1 cellular context compared by ENCODE assay signal in the genomic region with DNA sequence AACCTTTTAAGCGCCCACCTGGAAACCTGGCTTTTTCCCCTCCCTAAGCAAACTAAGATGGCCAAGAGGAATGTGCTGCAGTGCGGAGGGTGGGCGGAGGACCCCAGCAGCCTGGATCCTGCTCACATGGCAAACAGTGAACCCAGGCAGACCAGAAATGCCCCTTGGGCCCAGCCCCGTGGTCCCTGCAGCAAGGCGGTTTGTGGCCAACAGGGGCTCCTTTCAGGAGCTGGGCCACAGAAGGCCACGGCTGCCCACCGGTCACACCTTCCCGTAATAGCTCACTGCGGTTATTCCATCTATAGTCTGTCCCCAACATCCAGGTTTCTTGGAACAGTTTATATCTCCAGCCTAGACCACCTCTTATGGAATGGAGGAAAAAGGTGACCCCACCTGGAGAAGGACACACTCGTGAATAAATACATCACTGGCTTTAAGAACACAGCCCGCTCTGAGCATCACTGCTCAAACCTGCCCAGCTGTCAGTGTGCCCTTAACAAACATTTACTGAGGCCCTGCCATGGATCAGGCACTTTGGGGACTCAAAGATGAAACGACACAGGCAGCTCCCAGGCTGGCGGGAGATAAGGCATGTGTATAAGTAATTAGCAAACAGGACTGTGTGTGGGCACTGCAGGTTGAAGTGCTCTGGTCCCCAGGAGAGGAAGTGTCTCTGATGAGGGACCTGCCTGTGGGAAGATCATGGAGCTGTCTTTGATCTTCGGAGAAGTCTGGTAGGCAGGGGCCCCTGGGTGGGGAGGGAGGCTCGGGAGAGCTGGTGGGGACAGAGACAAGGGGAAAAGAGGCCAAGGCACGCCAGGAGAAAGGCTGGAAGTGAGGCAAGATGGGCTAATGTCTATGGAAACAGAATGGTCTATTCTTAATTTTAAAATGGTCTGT.
TF ChIP-seq lines count a peak whose summit lies in the region.

No MANE protein-coding gene starts in this region.

TF ChIP-seq in HepG2, 621 proteins besides CTCF, POLR2A, EP300 and RAD21 (continued from another document and continues in another):
- TF ChIP-seq LCORL (IDR thresholded peaks at IDR 0.05) (no peak), LCORL (CRISPR knock-in tag; IDR thresholded peaks at IDR 0.05) (peak; percentile 90), ETV6 (CRISPR knock-in tag; conservative IDR thresholded peaks at IDR 0.05) (0 out of 2 replicates have a peak, but pooled peaks have one; percentile 84), SRSF1 (optimal IDR thresholded peaks at IDR 0.05; ENCODE audit: low read depth, low read length) (no peak), SP1 (IDR thresholded peaks at IDR 0.05) (no peak), SP1 (CRISPR knock-in tag; IDR thresholded peaks at IDR 0.05) (peak; percentile 50; the same call in 1 of the 2 replicates), ZNF556 (CRISPR knock-in tag; IDR thresholded peaks at IDR 0.05; ENCODE audit: borderline replicate concordance) (peak; percentile 83), TOPORS (CRISPR knock-in tag; IDR thresholded peaks at IDR 0.05) (peak; percentile 28; the same call in 1 of the 2 replicates), ZNF577 (CRISPR knock-in tag; IDR thresholded peaks at IDR 0.05; ENCODE audit: borderline replicate concordance, low read depth) (no peak), NFRKB (IDR thresholded peaks at IDR 0.05) (no peak), SP4 (CRISPR knock-in tag; IDR thresholded peaks at IDR 0.05) (peak; percentile 48; the same call in 1 of the 2 replicates), ZNF557 (CRISPR knock-in tag; IDR thresholded peaks at IDR 0.05) (peak; percentile 73), CEBPG (CRISPR knock-in tag; IDR thresholded peaks at IDR 0.05) (peak; percentile 71), FLYWCH1 (CRISPR knock-in tag; IDR thresholded peaks at IDR 0.05) (no peak), TP53 (CRISPR knock-in tag; conservative IDR thresholded peaks at IDR 0.05) (peak; percentile 92; the same call in 1 of the 2 replicates), ZNF484 (CRISPR knock-in tag; IDR thresholded peaks at IDR 0.05; ENCODE audit: borderline replicate concordance, low read depth) (no peak), TBX2 (CRISPR knock-in tag; IDR thresholded peaks at IDR 0.05; ENCODE audit: borderline replicate concordance) (peak; percentile 99), ZNF720 (CRISPR knock-in tag; IDR thresholded peaks at IDR 0.05) (0 out of 2 replicates have a peak, but pooled peaks have one; percentile 80), ZNF629 (CRISPR knock-in tag; conservative IDR thresholded peaks at IDR 0.05) (peak; percentile 66), ZNF792 (CRISPR knock-in tag; IDR thresholded peaks at IDR 0.05) (peak; percentile 93), ZNF781 (CRISPR knock-in tag; IDR thresholded peaks at IDR 0.05; ENCODE audit: borderline replicate concordance, not compliant biosample characterization) (peak; percentile 26), ZNF160 (CRISPR knock-in tag; IDR thresholded peaks at IDR 0.05) (0 out of 2 replicates have a peak, but pooled peaks have one; percentile 55)
- TF ChIP-seq, protein P1, sequence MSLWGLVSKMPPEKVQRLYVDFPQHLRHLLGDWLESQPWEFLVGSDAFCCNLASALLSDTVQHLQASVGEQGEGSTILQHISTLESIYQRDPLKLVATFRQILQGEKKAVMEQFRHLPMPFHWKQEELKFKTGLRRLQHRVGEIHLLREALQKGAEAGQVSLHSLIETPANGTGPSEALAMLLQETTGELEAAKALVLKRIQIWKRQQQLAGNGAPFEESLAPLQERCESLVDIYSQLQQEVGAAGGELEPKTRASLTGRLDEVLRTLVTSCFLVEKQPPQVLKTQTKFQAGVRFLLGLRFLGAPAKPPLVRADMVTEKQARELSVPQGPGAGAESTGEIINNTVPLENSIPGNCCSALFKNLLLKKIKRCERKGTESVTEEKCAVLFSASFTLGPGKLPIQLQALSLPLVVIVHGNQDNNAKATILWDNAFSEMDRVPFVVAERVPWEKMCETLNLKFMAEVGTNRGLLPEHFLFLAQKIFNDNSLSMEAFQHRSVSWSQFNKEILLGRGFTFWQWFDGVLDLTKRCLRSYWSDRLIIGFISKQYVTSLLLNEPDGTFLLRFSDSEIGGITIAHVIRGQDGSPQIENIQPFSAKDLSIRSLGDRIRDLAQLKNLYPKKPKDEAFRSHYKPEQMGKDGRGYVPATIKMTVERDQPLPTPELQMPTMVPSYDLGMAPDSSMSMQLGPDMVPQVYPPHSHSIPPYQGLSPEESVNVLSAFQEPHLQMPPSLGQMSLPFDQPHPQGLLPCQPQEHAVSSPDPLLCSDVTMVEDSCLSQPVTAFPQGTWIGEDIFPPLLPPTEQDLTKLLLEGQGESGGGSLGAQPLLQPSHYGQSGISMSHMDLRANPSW (CRISPR knock-in tag; IDR thresholded peaks at IDR 0.05; ENCODE audit: borderline replicate concordance), result 0 out of 2 replicates have a peak, but pooled peaks have one; percentile 47
- TF ChIP-seq, protein P2, sequence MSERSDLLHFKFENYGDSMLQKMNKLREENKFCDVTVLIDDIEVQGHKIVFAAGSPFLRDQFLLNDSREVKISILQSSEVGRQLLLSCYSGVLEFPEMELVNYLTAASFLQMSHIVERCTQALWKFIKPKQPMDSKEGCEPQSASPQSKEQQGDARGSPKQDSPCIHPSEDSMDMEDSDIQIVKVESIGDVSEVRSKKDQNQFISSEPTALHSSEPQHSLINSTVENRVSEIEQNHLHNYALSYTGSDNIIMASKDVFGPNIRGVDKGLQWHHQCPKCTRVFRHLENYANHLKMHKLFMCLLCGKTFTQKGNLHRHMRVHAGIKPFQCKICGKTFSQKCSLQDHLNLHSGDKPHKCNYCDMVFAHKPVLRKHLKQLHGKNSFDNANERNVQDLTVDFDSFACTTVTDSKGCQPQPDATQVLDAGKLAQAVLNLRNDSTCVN (CRISPR knock-in tag; IDR thresholded peaks at IDR 0.05; ENCODE audit: borderline replicate concordance), result peak; percentile 16; the same call in 1 of the 2 replicates
- TF ChIP-seq, protein P3, sequence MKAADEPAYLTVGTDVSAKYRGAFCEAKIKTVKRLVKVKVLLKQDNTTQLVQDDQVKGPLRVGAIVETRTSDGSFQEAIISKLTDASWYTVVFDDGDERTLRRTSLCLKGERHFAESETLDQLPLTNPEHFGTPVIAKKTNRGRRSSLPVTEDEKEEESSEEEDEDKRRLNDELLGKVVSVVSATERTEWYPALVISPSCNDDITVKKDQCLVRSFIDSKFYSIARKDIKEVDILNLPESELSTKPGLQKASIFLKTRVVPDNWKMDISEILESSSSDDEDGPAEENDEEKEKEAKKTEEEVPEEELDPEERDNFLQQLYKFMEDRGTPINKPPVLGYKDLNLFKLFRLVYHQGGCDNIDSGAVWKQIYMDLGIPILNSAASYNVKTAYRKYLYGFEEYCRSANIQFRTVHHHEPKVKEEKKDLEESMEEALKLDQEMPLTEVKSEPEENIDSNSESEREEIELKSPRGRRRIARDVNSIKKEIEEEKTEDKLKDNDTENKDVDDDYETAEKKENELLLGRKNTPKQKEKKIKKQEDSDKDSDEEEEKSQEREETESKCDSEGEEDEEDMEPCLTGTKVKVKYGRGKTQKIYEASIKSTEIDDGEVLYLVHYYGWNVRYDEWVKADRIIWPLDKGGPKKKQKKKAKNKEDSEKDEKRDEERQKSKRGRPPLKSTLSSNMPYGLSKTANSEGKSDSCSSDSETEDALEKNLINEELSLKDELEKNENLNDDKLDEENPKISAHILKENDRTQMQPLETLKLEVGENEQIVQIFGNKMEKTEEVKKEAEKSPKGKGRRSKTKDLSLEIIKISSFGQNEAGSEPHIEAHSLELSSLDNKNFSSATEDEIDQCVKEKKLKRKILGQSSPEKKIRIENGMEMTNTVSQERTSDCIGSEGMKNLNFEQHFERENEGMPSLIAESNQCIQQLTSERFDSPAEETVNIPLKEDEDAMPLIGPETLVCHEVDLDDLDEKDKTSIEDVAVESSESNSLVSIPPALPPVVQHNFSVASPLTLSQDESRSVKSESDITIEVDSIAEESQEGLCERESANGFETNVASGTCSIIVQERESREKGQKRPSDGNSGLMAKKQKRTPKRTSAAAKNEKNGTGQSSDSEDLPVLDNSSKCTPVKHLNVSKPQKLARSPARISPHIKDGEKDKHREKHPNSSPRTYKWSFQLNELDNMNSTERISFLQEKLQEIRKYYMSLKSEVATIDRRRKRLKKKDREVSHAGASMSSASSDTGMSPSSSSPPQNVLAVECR (CRISPR knock-in tag; IDR thresholded peaks at IDR 0.05; ENCODE audit: borderline replicate concordance), result peak; percentile 68; the same call in 1 of the 2 replicates
- TF ChIP-seq, protein P4, sequence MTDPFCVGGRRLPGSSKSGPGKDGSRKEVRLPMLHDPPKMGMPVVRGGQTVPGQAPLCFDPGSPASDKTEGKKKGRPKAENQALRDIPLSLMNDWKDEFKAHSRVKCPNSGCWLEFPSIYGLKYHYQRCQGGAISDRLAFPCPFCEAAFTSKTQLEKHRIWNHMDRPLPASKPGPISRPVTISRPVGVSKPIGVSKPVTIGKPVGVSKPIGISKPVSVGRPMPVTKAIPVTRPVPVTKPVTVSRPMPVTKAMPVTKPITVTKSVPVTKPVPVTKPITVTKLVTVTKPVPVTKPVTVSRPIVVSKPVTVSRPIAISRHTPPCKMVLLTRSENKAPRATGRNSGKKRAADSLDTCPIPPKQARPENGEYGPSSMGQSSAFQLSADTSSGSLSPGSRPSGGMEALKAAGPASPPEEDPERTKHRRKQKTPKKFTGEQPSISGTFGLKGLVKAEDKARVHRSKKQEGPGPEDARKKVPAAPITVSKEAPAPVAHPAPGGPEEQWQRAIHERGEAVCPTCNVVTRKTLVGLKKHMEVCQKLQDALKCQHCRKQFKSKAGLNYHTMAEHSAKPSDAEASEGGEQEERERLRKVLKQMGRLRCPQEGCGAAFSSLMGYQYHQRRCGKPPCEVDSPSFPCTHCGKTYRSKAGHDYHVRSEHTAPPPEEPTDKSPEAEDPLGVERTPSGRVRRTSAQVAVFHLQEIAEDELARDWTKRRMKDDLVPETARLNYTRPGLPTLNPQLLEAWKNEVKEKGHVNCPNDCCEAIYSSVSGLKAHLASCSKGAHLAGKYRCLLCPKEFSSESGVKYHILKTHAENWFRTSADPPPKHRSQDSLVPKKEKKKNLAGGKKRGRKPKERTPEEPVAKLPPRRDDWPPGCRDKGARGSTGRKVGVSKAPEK (CRISPR knock-in tag; IDR thresholded peaks at IDR 0.05; ENCODE audit: borderline replicate concordance), result peak; percentile 95
- TF ChIP-seq, protein P5, sequence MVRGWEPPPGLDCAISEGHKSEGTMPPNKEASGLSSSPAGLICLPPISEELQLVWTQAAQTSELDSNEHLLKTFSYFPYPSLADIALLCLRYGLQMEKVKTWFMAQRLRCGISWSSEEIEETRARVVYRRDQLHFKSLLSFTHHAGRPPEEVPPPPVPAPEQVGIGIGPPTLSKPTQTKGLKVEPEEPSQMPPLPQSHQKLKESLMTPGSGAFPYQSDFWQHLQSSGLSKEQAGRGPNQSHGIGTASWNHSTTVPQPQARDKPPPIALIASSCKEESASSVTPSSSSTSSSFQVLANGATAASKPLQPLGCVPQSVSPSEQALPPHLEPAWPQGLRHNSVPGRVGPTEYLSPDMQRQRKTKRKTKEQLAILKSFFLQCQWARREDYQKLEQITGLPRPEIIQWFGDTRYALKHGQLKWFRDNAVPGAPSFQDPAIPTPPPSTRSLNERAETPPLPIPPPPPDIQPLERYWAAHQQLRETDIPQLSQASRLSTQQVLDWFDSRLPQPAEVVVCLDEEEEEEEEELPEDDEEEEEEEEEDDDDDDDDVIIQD (CRISPR knock-in tag; IDR thresholded peaks at IDR 0.05; ENCODE audit: low read depth), result peak; percentile 84
- TF ChIP-seq, protein P6, sequence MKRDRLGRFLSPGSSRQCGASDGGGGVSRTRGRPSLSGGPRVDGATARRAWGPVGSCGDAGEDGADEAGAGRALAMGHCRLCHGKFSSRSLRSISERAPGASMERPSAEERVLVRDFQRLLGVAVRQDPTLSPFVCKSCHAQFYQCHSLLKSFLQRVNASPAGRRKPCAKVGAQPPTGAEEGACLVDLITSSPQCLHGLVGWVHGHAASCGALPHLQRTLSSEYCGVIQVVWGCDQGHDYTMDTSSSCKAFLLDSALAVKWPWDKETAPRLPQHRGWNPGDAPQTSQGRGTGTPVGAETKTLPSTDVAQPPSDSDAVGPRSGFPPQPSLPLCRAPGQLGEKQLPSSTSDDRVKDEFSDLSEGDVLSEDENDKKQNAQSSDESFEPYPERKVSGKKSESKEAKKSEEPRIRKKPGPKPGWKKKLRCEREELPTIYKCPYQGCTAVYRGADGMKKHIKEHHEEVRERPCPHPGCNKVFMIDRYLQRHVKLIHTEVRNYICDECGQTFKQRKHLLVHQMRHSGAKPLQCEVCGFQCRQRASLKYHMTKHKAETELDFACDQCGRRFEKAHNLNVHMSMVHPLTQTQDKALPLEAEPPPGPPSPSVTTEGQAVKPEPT (CRISPR knock-in tag; IDR thresholded peaks at IDR 0.05; ENCODE audit: low read depth), result peak; percentile 73; the same call in 1 of the 2 replicates
- TF ChIP-seq, protein P7, sequence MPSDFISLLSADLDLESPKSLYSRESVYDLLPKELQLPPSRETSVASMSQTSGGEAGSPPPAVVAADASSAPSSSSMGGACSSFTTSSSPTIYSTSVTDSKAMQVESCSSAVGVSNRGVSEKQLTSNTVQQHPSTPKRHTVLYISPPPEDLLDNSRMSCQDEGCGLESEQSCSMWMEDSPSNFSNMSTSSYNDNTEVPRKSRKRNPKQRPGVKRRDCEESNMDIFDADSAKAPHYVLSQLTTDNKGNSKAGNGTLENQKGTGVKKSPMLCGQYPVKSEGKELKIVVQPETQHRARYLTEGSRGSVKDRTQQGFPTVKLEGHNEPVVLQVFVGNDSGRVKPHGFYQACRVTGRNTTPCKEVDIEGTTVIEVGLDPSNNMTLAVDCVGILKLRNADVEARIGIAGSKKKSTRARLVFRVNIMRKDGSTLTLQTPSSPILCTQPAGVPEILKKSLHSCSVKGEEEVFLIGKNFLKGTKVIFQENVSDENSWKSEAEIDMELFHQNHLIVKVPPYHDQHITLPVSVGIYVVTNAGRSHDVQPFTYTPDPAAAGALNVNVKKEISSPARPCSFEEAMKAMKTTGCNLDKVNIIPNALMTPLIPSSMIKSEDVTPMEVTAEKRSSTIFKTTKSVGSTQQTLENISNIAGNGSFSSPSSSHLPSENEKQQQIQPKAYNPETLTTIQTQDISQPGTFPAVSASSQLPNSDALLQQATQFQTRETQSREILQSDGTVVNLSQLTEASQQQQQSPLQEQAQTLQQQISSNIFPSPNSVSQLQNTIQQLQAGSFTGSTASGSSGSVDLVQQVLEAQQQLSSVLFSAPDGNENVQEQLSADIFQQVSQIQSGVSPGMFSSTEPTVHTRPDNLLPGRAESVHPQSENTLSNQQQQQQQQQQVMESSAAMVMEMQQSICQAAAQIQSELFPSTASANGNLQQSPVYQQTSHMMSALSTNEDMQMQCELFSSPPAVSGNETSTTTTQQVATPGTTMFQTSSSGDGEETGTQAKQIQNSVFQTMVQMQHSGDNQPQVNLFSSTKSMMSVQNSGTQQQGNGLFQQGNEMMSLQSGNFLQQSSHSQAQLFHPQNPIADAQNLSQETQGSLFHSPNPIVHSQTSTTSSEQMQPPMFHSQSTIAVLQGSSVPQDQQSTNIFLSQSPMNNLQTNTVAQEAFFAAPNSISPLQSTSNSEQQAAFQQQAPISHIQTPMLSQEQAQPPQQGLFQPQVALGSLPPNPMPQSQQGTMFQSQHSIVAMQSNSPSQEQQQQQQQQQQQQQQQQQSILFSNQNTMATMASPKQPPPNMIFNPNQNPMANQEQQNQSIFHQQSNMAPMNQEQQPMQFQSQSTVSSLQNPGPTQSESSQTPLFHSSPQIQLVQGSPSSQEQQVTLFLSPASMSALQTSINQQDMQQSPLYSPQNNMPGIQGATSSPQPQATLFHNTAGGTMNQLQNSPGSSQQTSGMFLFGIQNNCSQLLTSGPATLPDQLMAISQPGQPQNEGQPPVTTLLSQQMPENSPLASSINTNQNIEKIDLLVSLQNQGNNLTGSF (CRISPR knock-in tag; IDR thresholded peaks at IDR 0.05), result peak; percentile 46; the same call in 1 of the 2 replicates
